ENCODE assay signal across 25 cellular contexts in the genomic region with DNA sequence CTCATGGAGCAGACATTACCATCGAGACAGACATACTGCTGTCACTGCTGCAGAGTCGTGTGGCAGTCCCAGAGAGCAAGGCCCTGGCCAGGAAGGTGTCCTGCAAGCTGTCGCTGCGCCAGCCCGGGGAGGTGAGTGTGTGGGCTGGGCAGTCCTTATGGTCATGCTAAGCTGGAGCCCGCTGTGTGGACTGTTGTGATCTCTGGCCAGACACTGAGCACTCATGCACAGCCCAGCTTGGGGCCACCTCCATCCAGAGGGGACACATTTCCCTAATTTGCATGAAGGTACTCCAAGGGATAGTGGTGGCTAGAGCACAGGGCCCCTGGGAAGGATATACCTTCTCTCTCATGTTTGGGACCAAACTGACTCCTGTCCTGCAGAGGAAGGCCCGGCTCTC. TPM values are rescaled to one million over a fixed set of nuclear protein-coding genes. Genes with fewer than 3 reads are reported as not detected.
"Had no signal": no experiment of that assay in that cellular context is flagged by ENCODE, and none has a peak within 500 bp of the region (broad histone marks: within the 10 kb centered on the region; RNA-seq: fewer than 3 reads in every experiment).

No MANE protein-coding gene starts in this region.

- H3K27me3 ChIP-seq: esophagus muscularis mucosa, gastrocnemius medialis, heart right ventricle, stomach had no signal

- H3K4me3 Mint-ChIP-seq: dendritic cell treated with granulocyte-macrophage colony-stimulating factor and Interleukin-4, amounts not matched to agents 40 ng/mL and 50 ng/mL, for 4 days; effector memory CD8-positive, alpha-beta T cell; naive thymus-derived CD4-positive, alpha-beta T cell; neural crest cell had no signal

- H3K4me1 Mint-ChIP-seq: neural crest cell had no signal

- H3K9me3 Mint-ChIP-seq: dendritic cell treated with granulocyte-macrophage colony-stimulating factor and Interleukin-4, amounts not matched to agents 40 ng/mL and 50 ng/mL, for 4 days; effector memory CD8-positive, alpha-beta T cell; naive thymus-derived CD4-positive, alpha-beta T cell; neural crest cell had no signal

- H3K27me3 Mint-ChIP-seq: dendritic cell treated with granulocyte-macrophage colony-stimulating factor and Interleukin-4, amounts not matched to agents 40 ng/mL and 50 ng/mL, for 4 days; naive thymus-derived CD4-positive, alpha-beta T cell had no signal

- FAIRE-seq: islet of Langerhans had no signal

- H3K9me3 ChIP-seq: esophagus muscularis mucosa, gastrocnemius medialis, heart right ventricle, psoas muscle, stomach, thoracic aorta had no signal

- H3K27ac ChIP-seq: epithelial cell of prostate, esophagus muscularis mucosa, gastrocnemius medialis, heart right ventricle, psoas muscle, stomach, thoracic aorta had no signal

- DNase-seq: effector memory CD8-positive, alpha-beta T cell; gastrocnemius medialis; heart right ventricle; hypothalamus; kidney glomerular epithelial cell; mammary epithelial cell; naive thymus-derived CD4-positive, alpha-beta T cell; nucleus accumbens; psoas muscle; retina; stimulated activated CD4-positive, alpha-beta T cell treated with anti-CD3 and anti-CD28 coated beads, Interleukin-2, amount 100 ng/mL, for 24 hours; stimulated activated CD4-positive, alpha-beta T cell treated with anti-CD3 and anti-CD28 coated beads, Interleukin-4, amount 100 ng/mL, for 4 hours; stimulated activated naive CD4-positive, alpha-beta T cell; stomach; substantia nigra; trophoblast cell had no signal

- H3K4me3 ChIP-seq: esophagus muscularis mucosa, gastrocnemius medialis, heart right ventricle, psoas muscle, stomach, thoracic aorta had no signal

- H3K27ac Mint-ChIP-seq: dendritic cell treated with granulocyte-macrophage colony-stimulating factor and Interleukin-4, amounts not matched to agents 40 ng/mL and 50 ng/mL, for 4 days; effector memory CD8-positive, alpha-beta T cell had no signal

- ATAC-seq: effector memory CD8-positive, alpha-beta T cell; gastrocnemius medialis; left lobe of liver; naive thymus-derived CD4-positive, alpha-beta T cell; sciatic nerve had no signal

- H3K36me3 ChIP-seq: esophagus muscularis mucosa, gastrocnemius medialis, heart right ventricle, stomach, thoracic aorta had no signal

- H3K4me1 ChIP-seq: esophagus muscularis mucosa, psoas muscle, stomach had no signal

RNA-seq across cellular contexts. Expression of gene ANKK1, which starts 9.6 kb away (rescaled TPM):
- total RNA-seq: heart right ventricle, skeletal muscle tissue, stomach had no signal
